Comparison of ENCODE assay signal across 1 cellular context in the genomic region with DNA sequence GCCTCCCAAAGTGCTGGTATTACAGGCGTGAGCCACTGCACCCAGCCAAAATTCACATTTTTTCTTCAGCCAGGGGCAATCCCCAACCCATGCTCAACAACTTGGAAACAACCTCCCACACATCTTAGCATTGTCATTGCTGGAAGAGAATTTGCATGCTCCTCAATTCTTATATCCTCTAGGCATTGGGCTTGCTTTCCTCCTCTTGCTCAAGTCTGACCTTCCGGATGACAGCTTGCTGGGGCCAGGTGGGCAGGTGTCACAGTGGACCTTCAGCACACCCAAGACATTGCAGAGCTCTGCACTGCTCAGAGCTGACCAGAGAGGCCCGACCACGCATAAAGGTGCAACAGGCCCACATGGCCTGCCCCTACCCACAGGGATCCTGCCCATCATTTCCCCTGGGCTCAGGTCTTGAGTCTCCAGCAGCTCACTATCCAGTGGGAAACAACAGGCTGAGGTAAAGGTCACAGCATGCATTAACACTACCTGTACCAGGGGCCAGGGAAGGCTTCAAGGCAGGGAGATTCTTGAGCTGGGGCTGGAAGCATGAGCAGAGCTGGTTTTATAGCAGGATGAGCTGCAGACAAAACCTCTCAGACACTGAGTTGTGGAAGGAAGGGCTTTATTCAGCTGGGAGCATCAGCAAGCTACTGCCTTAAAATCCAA.
TF ChIP-seq lines count a peak whose summit lies in the region.

No MANE protein-coding gene starts in this region.

TF ChIP-seq in GM12878, 131 proteins besides CTCF, POLR2A, EP300 and RAD21:
- TF ChIP-seq CEBPB (IDR thresholded peaks at IDR 0.05; ENCODE audit: borderline replicate concordance in 1 of 2, low read depth in 2 of 2, low read length in 2 of 2) (no peak), ZNF592 (IDR thresholded peaks at IDR 0.05) (no peak), IKZF1 (conservative IDR thresholded peaks at IDR 0.05) (peak; percentile 51; the same call in 1 of the 2 replicates), PRDM15 (CRISPR knock-in tag; IDR thresholded peaks at IDR 0.05) (no peak), HDGF (IDR thresholded peaks at IDR 0.05) (no peak), BACH1 (IDR thresholded peaks at IDR 0.05; ENCODE audit: borderline replicate concordance) (peak; percentile 24; the same call in 1 of the 2 replicates), SREBF1 (IDR thresholded peaks at IDR 0.05; ENCODE audit: low read length) (no peak), CBFB (IDR thresholded peaks at IDR 0.05; ENCODE audit: low read depth) (no peak), ZNF207 (IDR thresholded peaks at IDR 0.05; ENCODE audit: borderline replicate concordance) (no peak), DPF2 (IDR thresholded peaks at IDR 0.05) (0 out of 2 replicates have a peak, but pooled peaks have one; percentile 36), E4F1 (IDR thresholded peaks at IDR 0.05; ENCODE audit: borderline replicate concordance, partially characterized antibody) (no peak), STAT1 (conservative IDR thresholded peaks at IDR 0.05) (no peak), SPI1 (IDR thresholded peaks at IDR 0.05; ENCODE audit: borderline replicate concordance, insufficient read depth, low read depth, low read length) (no peak), EGR1 (IDR thresholded peaks at IDR 0.05; ENCODE audit: borderline replicate concordance in 1 of 2, low read depth in 2 of 2, low read length in 2 of 2) (0 out of 3 replicates have a peak, but pooled peaks of 1 of the 2 experiments have one; percentile 4), HDAC6 (IDR thresholded peaks at IDR 0.05; ENCODE audit: unreplicated experiment) (no peak), YY1 (IDR thresholded peaks at IDR 0.05; ENCODE audit: low read depth, low read length) (no peak), NBN (IDR thresholded peaks at IDR 0.05) (no peak), POU2F2 (IDR thresholded peaks at IDR 0.05; ENCODE audit: borderline replicate concordance, low read depth, low read length) (0 out of 3 replicates have a peak, but pooled peaks have one; percentile 45), EED (IDR thresholded peaks at IDR 0.05; ENCODE audit: low read depth) (0 out of 2 replicates have a peak, but pooled peaks have one; percentile 19), RELA (IDR thresholded peaks at IDR 0.05; ENCODE audit: borderline replicate concordance, partially characterized antibody) (no peak), SIX5 (IDR thresholded peaks at IDR 0.05; ENCODE audit: low read depth, low read length, severe bottlenecking) (no peak), TCF7 (IDR thresholded peaks at IDR 0.05; ENCODE audit: borderline replicate concordance) (no peak), BMI1 (IDR thresholded peaks at IDR 0.05; ENCODE audit: borderline replicate concordance) (no peak), NR2F1 (conservative IDR thresholded peaks at IDR 0.05) (no peak), PBX3 (IDR thresholded peaks at IDR 0.05; ENCODE audit: insufficient replicate concordance, low read depth, low read length) (peak; percentile 1), IKZF2 (IDR thresholded peaks at IDR 0.05) (peak; percentile 12 to 42; a peak in 2 of 4 replicates), LARP7 (IDR thresholded peaks at IDR 0.05) (peak; percentile 44; the same call in 1 of the 2 replicates), NFXL1 (IDR thresholded peaks at IDR 0.05; ENCODE audit: borderline replicate concordance) (no peak)
- TF ChIP-seq, protein P1, sequence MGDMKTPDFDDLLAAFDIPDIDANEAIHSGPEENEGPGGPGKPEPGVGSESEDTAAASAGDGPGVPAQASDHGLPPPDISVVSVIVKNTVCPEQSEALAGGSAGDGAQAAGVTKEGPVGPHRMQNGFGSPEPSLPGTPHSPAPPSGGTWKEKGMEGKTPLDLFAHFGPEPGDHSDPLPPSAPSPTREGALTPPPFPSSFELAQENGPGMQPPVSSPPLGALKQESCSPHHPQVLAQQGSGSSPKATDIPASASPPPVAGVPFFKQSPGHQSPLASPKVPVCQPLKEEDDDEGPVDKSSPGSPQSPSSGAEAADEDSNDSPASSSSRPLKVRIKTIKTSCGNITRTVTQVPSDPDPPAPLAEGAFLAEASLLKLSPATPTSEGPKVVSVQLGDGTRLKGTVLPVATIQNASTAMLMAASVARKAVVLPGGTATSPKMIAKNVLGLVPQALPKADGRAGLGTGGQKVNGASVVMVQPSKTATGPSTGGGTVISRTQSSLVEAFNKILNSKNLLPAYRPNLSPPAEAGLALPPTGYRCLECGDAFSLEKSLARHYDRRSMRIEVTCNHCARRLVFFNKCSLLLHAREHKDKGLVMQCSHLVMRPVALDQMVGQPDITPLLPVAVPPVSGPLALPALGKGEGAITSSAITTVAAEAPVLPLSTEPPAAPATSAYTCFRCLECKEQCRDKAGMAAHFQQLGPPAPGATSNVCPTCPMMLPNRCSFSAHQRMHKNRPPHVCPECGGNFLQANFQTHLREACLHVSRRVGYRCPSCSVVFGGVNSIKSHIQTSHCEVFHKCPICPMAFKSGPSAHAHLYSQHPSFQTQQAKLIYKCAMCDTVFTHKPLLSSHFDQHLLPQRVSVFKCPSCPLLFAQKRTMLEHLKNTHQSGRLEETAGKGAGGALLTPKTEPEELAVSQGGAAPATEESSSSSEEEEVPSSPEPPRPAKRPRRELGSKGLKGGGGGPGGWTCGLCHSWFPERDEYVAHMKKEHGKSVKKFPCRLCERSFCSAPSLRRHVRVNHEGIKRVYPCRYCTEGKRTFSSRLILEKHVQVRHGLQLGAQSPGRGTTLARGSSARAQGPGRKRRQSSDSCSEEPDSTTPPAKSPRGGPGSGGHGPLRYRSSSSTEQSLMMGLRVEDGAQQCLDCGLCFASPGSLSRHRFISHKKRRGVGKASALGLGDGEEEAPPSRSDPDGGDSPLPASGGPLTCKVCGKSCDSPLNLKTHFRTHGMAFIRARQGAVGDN (IDR thresholded peaks at IDR 0.05) = no peak
- TF ChIP-seq, protein P2, sequence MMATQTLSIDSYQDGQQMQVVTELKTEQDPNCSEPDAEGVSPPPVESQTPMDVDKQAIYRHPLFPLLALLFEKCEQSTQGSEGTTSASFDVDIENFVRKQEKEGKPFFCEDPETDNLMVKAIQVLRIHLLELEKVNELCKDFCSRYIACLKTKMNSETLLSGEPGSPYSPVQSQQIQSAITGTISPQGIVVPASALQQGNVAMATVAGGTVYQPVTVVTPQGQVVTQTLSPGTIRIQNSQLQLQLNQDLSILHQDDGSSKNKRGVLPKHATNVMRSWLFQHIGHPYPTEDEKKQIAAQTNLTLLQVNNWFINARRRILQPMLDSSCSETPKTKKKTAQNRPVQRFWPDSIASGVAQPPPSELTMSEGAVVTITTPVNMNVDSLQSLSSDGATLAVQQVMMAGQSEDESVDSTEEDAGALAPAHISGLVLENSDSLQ (IDR thresholded peaks at IDR 0.05) = no peak
- TF ChIP-seq, protein P3, sequence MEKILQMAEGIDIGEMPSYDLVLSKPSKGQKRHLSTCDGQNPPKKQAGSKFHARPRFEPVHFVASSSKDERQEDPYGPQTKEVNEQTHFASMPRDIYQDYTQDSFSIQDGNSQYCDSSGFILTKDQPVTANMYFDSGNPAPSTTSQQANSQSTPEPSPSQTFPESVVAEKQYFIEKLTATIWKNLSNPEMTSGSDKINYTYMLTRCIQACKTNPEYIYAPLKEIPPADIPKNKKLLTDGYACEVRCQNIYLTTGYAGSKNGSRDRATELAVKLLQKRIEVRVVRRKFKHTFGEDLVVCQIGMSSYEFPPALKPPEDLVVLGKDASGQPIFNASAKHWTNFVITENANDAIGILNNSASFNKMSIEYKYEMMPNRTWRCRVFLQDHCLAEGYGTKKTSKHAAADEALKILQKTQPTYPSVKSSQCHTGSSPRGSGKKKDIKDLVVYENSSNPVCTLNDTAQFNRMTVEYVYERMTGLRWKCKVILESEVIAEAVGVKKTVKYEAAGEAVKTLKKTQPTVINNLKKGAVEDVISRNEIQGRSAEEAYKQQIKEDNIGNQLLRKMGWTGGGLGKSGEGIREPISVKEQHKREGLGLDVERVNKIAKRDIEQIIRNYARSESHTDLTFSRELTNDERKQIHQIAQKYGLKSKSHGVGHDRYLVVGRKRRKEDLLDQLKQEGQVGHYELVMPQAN (conservative IDR thresholded peaks at IDR 0.05) = 0 out of 2 replicates have a peak, but pooled peaks have one; percentile 17
